In genomic region chr19:18340990-18341868, GRCh38 we compare ENCODE assay signal across 1 cellular context.
TF ChIP-seq lines count a peak whose summit lies in the region.

No MANE protein-coding gene starts in this region.

TF ChIP-seq in HepG2, 621 proteins besides CTCF, POLR2A, EP300 and RAD21 (continues in another document):
- TF ChIP-seq ZNF451 (CRISPR knock-in tag; IDR thresholded peaks at IDR 0.05) (0 out of 2 replicates have a peak, but pooled peaks have one; percentile 74), FOXA1 (IDR thresholded peaks at IDR 0.05) (no peak), FOXA1 (CRISPR knock-in tag; IDR thresholded peaks at IDR 0.05) (0 out of 2 replicates have a peak, but pooled peaks have one; percentile 8), RNF2 (conservative IDR thresholded peaks at IDR 0.05; ENCODE audit: low read depth) (no peak), KDM3A (CRISPR knock-in tag; IDR thresholded peaks at IDR 0.05; ENCODE audit: low read depth) (no peak), ZSCAN22 (CRISPR knock-in tag; IDR thresholded peaks at IDR 0.05) (peak; percentile 84; the same call in 1 of the 2 replicates), PATZ1 (CRISPR knock-in tag; IDR thresholded peaks at IDR 0.05) (peak; percentile 99), ZNF749 (CRISPR knock-in tag; IDR thresholded peaks at IDR 0.05; ENCODE audit: borderline replicate concordance) (no peak), ZBTB33 (CRISPR knock-in tag; IDR thresholded peaks at IDR 0.05) (peak; percentile 20; the same call in 1 of the 2 replicates), ZSCAN20 (CRISPR knock-in tag; IDR thresholded peaks at IDR 0.05; ENCODE audit: borderline replicate concordance) (peak; percentile 1; the same call in 1 of the 2 replicates), HES4 (CRISPR knock-in tag; IDR thresholded peaks at IDR 0.05; ENCODE audit: borderline replicate concordance) (no peak), GABPB1 (CRISPR knock-in tag; IDR thresholded peaks at IDR 0.05) (peak; percentile 86), ZGPAT (CRISPR knock-in tag; IDR thresholded peaks at IDR 0.05) (peak; percentile 63; the same call in 1 of the 2 replicates), ZNF292 (CRISPR knock-in tag; IDR thresholded peaks at IDR 0.05; ENCODE audit: borderline replicate concordance, low read depth) (peak; percentile 23; the same call in 1 of the 2 replicates), ARNT2 (CRISPR knock-in tag; IDR thresholded peaks at IDR 0.05; ENCODE audit: low read depth) (peak; percentile 7; the same call in 1 of the 2 replicates), YEATS4 (CRISPR knock-in tag; IDR thresholded peaks at IDR 0.05; ENCODE audit: borderline replicate concordance) (peak; percentile 81; the same call in 1 of the 2 replicates), ZBTB26 (CRISPR knock-in tag; IDR thresholded peaks at IDR 0.05; ENCODE audit: borderline replicate concordance) (0 out of 2 replicates have a peak, but pooled peaks have one; percentile 14), PPARG (CRISPR knock-in tag; conservative IDR thresholded peaks at IDR 0.05) (0 out of 2 replicates have a peak, but pooled peaks have one; percentile 29), HDAC2 (CRISPR knock-in tag; IDR thresholded peaks at IDR 0.05) (peak; percentile 54; the same call in 1 of the 2 replicates), ZBED4 (CRISPR knock-in tag; IDR thresholded peaks at IDR 0.05; ENCODE audit: borderline replicate concordance) (peak; percentile 33; the same call in 1 of the 2 replicates), ZBTB7A (CRISPR knock-in tag; IDR thresholded peaks at IDR 0.05) (peak; percentile 79; the same call in 1 of the 2 replicates), SPEN (CRISPR knock-in tag; IDR thresholded peaks at IDR 0.05; ENCODE audit: low read depth) (peak; percentile 64; the same call in 1 of the 2 replicates), MNT (IDR thresholded peaks at IDR 0.05) (peak; percentile 66), SNAPC5 (CRISPR knock-in tag; IDR thresholded peaks at IDR 0.05; ENCODE audit: borderline replicate concordance) (no peak; the same call in 1 of the 2 replicates), SNAPC2 (CRISPR knock-in tag; IDR thresholded peaks at IDR 0.05) (peak; percentile 83; the same call in 1 of the 2 replicates), SIN3A (IDR thresholded peaks at IDR 0.05; ENCODE audit: borderline replicate concordance, low read depth, low read length) (peak; percentile 61; the same call in 1 of the 2 replicates), ZBTB40 (IDR thresholded peaks at IDR 0.05) (no peak), ZBTB40 (CRISPR knock-in tag; IDR thresholded peaks at IDR 0.05) (0 out of 2 replicates have a peak, but pooled peaks have one; percentile 9), IRF2 (CRISPR knock-in tag; IDR thresholded peaks at IDR 0.05) (0 out of 2 replicates have a peak, but pooled peaks have one; percentile 32), HOXA5 (CRISPR knock-in tag; IDR thresholded peaks at IDR 0.05) (0 out of 2 replicates have a peak, but pooled peaks have one; percentile 39), TP53 (CRISPR knock-in tag; conservative IDR thresholded peaks at IDR 0.05) (0 out of 2 replicates have a peak, but pooled peaks have one; percentile 14), POLR2G (IDR thresholded peaks at IDR 0.05; ENCODE audit: low read depth, low read length) (peak; percentile 79), DMAP1 (CRISPR knock-in tag; IDR thresholded peaks at IDR 0.05) (peak; percentile 82), ELF3 (CRISPR knock-in tag; IDR thresholded peaks at IDR 0.05) (peak; percentile 63)
